In the genomic region with DNA sequence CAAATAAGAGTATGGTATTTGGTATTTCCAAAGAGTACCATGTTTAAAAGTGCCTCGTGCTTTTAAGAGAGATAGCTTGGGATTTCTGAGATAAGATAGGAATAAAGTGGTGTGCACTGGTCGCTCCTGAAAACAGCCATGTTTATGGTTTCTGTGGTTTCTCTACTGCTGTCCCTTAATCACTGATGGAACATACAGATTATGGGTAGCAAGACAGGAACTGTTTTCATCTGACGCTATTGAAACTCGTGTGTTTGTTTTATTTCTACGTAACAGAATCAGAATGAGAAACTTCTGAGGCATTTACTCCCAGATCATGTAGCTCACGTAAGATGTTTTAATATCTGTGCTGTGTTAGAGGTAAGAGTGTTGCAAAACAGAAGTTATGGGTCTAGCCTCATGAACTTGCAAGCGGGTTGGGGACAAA, we compare ENCODE assay signal across 16 cellular contexts.
DNase-seq lines count a peak whose midpoint lies in the region; ATAC-seq and TF ChIP-seq lines count a peak whose summit lies in the region.
"Had no signal": no experiment of that assay in that cellular context is flagged by ENCODE, and none has a peak within 500 bp of the region (broad histone marks: within the 10 kb centered on the region; RNA-seq: fewer than 3 reads in every experiment).

No MANE protein-coding gene starts in this region.

- H3K23ac ChIP-seq in IMR-90 (ENCODE audit: low read depth, low read length), result no peak overlapping the region

- BruUV-seq in IMR-90 (replicated peaks; lab: Mats Ljungman, UMichigan), result no TSS peak

- peaks cover 0 to 14% (median 5%) of the 10 kb centered on the region in 3 donors for H3K4me1 Mint-ChIP-seq in CD8-positive, alpha-beta memory T cell
- H3K4me1 Mint-ChIP-seq in activated naive CD8-positive, alpha-beta T cell (ENCODE audit: low read depth), result peaks cover 16% of the 10 kb centered on the region
- H3K4me1 Mint-ChIP-seq in nephron progenitor cell (no peaks in the 10 kb centered on the region), mesothelial cell of epicardium (no peaks in the 10 kb centered on the region)

- DNase-seq in CD8-positive, alpha-beta memory T cell, result no peak
- peak; percentile 74 for DNase-seq in IMR-90
- no peak for DNase-seq in nephron progenitor cell
- DNase-seq in esophagus squamous epithelium (lab: John Stamatoyannopoulos, UW), result no peak
- DNase-seq in mesothelial cell of epicardium (ENCODE audit: low spot score in 2 of 2, unreplicated experiment in 2 of 2), result no peak
- DNase-seq: effector memory CD4-positive, alpha-beta T cell; left ventricle myocardium superior; NCI-H1694; NCI-H345; posterior cingulate gyrus; Right ventricle myocardium superior; stimulated activated CD4-positive, alpha-beta T cell treated with anti-CD3 and anti-CD28 coated beads, Interleukin-4, amount 100 ng/mL, for 24 hours had no signal

- peaks cover 5 to 46% (median 15%) of the 10 kb centered on the region in 3 donors for H3K36me3 Mint-ChIP-seq in CD8-positive, alpha-beta memory T cell
- H3K36me3 Mint-ChIP-seq in activated naive CD8-positive, alpha-beta T cell, result peaks cover 14% of the 10 kb centered on the region
- H3K36me3 Mint-ChIP-seq in nephron progenitor cell (ENCODE audit: low read depth), result peaks cover 53% of the 10 kb centered on the region
- H3K36me3 Mint-ChIP-seq in mesothelial cell of epicardium, result peaks cover 42% of the 10 kb centered on the region

- no peak overlapping the region for H3K4me3 ChIP-seq in CD8-positive, alpha-beta memory T cell (ENCODE audit: low read length)
- H3K4me3 ChIP-seq in IMR-90 (ENCODE audit: insufficient read depth, low read depth, low read length), result no peak overlapping the region
- no peak overlapping the region for H3K4me3 ChIP-seq in esophagus squamous epithelium
- H3K4me3 ChIP-seq: breast epithelium had no signal

- no peak overlapping the region for H3K9ac ChIP-seq in IMR-90 (ENCODE audit: low read depth, low read length)

- no peak overlapping the region for H3K4ac ChIP-seq in IMR-90 (ENCODE audit: low read depth, low read length)

- H3K14ac ChIP-seq in IMR-90 (replicated peaks; ENCODE audit: low read depth, low read length), result no peak overlapping the region

- no peak overlapping the region for H3K27ac ChIP-seq in CD8-positive, alpha-beta memory T cell (ENCODE audit: low read depth, low read length)
- H3K27ac ChIP-seq in IMR-90 (ENCODE audit: insufficient read depth, low read length) (no peak overlapping the region), esophagus squamous epithelium (peak overlapping the region in 1 of 4 donors; percentile 21)

- no peak overlapping the region for H2BK15ac ChIP-seq in IMR-90 (ENCODE audit: low read depth, low read length)

- intact Hi-C loops in IMR-90 (cut with micrococcal nuclease), result no loop called here
- intact Hi-C loops in esophagus squamous epithelium (cut with DNase I), result no loop called here

- H3K27me3 Mint-ChIP-seq in CD8-positive, alpha-beta memory T cell, result peaks cover 0 to 2% of the 10 kb centered on the region in 2 donors
- no peaks in the 10 kb centered on the region for H3K27me3 Mint-ChIP-seq in activated naive CD8-positive, alpha-beta T cell
- H3K27me3 Mint-ChIP-seq in nephron progenitor cell (ENCODE audit: low read depth, poor library complexity) (no peaks in the 10 kb centered on the region), mesothelial cell of epicardium (ENCODE audit: low read depth) (no peaks in the 10 kb centered on the region)
- H3K27me3 Mint-ChIP-seq: activated naive CD4-positive, alpha-beta T cell treated with anti-CD3 and anti-CD28 coated beads, Interleukin-2, amount 50 U/mL, for 24 hours had no signal

- in situ Hi-C loops in IMR-90 (cut with MboI; ENCODE audit: low sequenced_read_pairs), result no loop called here

- H3K36me3 ChIP-seq in CD8-positive, alpha-beta memory T cell (ENCODE audit: insufficient read depth, low read length), result peaks cover 14% of the 10 kb centered on the region
- peaks cover 42% of the 10 kb centered on the region for H3K36me3 ChIP-seq in IMR-90 (ENCODE audit: control insufficient read depth, insufficient read depth, low read length)
- peaks cover 0 to 59% (median 14%) of the 10 kb centered on the region in 3 donors for H3K36me3 ChIP-seq in esophagus squamous epithelium

- H3K79me1 ChIP-seq in IMR-90 (ENCODE audit: low read depth in 1 of 2, low read length in 2 of 2), result no peaks in the 10 kb centered on the region; a peak in 1 of 4 replicates

- H2BK120ac ChIP-seq in IMR-90 (ENCODE audit: low read depth, low read length), result no peak overlapping the region

- 93% methylated on average over 3 of the region's 7 CpGs; no CpG with 5 or more reads in 1 of the 2 experiments for WGBS in IMR-90 (ENCODE audit: extremely low coverage in 2 of 2, insufficient read length in 1 of 2), 2 experiments
- 76 to 79% methylated on average over 7 of the region's 7 CpGs for WGBS in esophagus squamous epithelium, 2 donors

- no peak overlapping the region for H4K8ac ChIP-seq in IMR-90 (ENCODE audit: low read depth in 2 of 2, low read length in 2 of 2)

- H2AK5ac ChIP-seq in IMR-90 (ENCODE audit: low read depth, low read length), result no peak overlapping the region

- peaks cover 3% of the 10 kb centered on the region; the same call in 1 of the 2 replicates for H4K20me1 ChIP-seq in IMR-90 (ENCODE audit: insufficient read depth, low read length)

- H3K9me3 Mint-ChIP-seq in CD8-positive, alpha-beta memory T cell, result no peaks in the 10 kb centered on the region
- no peaks in the 10 kb centered on the region for H3K9me3 Mint-ChIP-seq in activated naive CD8-positive, alpha-beta T cell (ENCODE audit: low read depth)
- no peaks in the 10 kb centered on the region for H3K9me3 Mint-ChIP-seq in nephron progenitor cell
- no peaks in the 10 kb centered on the region for H3K9me3 Mint-ChIP-seq in mesothelial cell of epicardium
- H3K9me3 Mint-ChIP-seq: activated naive CD4-positive, alpha-beta T cell treated with anti-CD3 and anti-CD28 coated beads, Interleukin-2, amount 50 U/mL, for 24 hours had no signal

- H3K18ac ChIP-seq in IMR-90 (ENCODE audit: low read depth, low read length), result no peak overlapping the region

- H2BK5ac ChIP-seq in IMR-90 (ENCODE audit: low read depth, low read length, poor library complexity, severe bottlenecking), result no peak overlapping the region

- H3K9me1 ChIP-seq in IMR-90 (ENCODE audit: insufficient read depth, low read length), result peaks cover 7% of the 10 kb centered on the region; the same call in 1 of the 2 replicates

- peak overlapping the region in 5 of 8 donors; percentile 1 to 74 (median 56) for H3K27ac Mint-ChIP-seq in CD8-positive, alpha-beta memory T cell
- H3K27ac Mint-ChIP-seq in activated naive CD8-positive, alpha-beta T cell, result peak overlapping the region; percentile 17
- peak overlapping the region; percentile 9 for H3K27ac Mint-ChIP-seq in nephron progenitor cell
- H3K27ac Mint-ChIP-seq in mesothelial cell of epicardium, result no peak overlapping the region
- H3K27ac Mint-ChIP-seq: activated naive CD4-positive, alpha-beta T cell treated with anti-CD3 and anti-CD28 coated beads, Interleukin-2, amount 50 U/mL, for 24 hours had no signal

- POLR2A ChIA-PET in CD8-positive, alpha-beta memory T cell (lab: Charles Lee), result no interaction called here
- POLR2A ChIA-PET in IMR-90 (lab: Charles Lee; ENCODE audit: unreplicated experiment), result no interaction called here

- H2AK9ac ChIP-seq in IMR-90 (replicated peaks; ENCODE audit: low read depth, low read length, poor library complexity), result no peak overlapping the region

- H3K9me3 ChIP-seq in CD8-positive, alpha-beta memory T cell (ENCODE audit: low read length), result no peaks in the 10 kb centered on the region
- H3K9me3 ChIP-seq in IMR-90 (ENCODE audit: control insufficient read depth, insufficient read depth, low read length) (no peaks in the 10 kb centered on the region), esophagus squamous epithelium (no peaks in the 10 kb centered on the region)
- H3K9me3 ChIP-seq: breast epithelium had no signal

- no peak overlapping the region for H3K56ac ChIP-seq in IMR-90 (ENCODE audit: extremely low read depth, insufficient read depth, low read length)

- TF ChIP-seq POLR2A in IMR-90 (IDR thresholded peaks at IDR 0.05; ENCODE audit: low read depth, low read length), result no peak
- no peak for TF ChIP-seq POLR2A in esophagus squamous epithelium (IDR thresholded peaks at IDR 0.05)

- H3K4me2 ChIP-seq in IMR-90 (ENCODE audit: low read depth, low read length), result no peak overlapping the region

- no peaks in the 10 kb centered on the region for H3K4me1 ChIP-seq in CD8-positive, alpha-beta memory T cell (ENCODE audit: insufficient read depth, low read length)
- H3K4me1 ChIP-seq in IMR-90 (ENCODE audit: control insufficient read depth, insufficient read depth, low read length), result peaks cover 2% of the 10 kb centered on the region; the same call in 1 of the 2 replicates
- H3K4me1 ChIP-seq in esophagus squamous epithelium, result no peaks in the 10 kb centered on the region
- H3K4me1 ChIP-seq: breast epithelium had no signal

- no peak overlapping the region for H2BK20ac ChIP-seq in IMR-90 (ENCODE audit: low read depth, low read length)

- no peak overlapping the region for H4K91ac ChIP-seq in IMR-90 (ENCODE audit: insufficient read depth, low read depth, low read length)

- H3K27me3 ChIP-seq in CD8-positive, alpha-beta memory T cell (ENCODE audit: insufficient read depth, low read length, poor library complexity, severe bottlenecking), result no peaks in the 10 kb centered on the region
- H3K27me3 ChIP-seq in IMR-90 (ENCODE audit: control insufficient read depth, insufficient read depth, low read length) (no peaks in the 10 kb centered on the region), esophagus squamous epithelium (no peaks in the 10 kb centered on the region)
- H3K27me3 ChIP-seq: breast epithelium had no signal

- TF ChIP-seq CTCF in IMR-90 (conservative IDR thresholded peaks at IDR 0.05; ENCODE audit: low read depth, low read length), result no peak
- TF ChIP-seq CTCF in nephron progenitor cell (IDR thresholded peaks at IDR 0.05), result no peak
- TF ChIP-seq CTCF in esophagus squamous epithelium (IDR thresholded peaks at IDR 0.05), result no peak
- no peak for TF ChIP-seq CTCF in mesothelial cell of epicardium (IDR thresholded peaks at IDR 0.05; ENCODE audit: unreplicated experiment)

- no peak for TF ChIP-seq RAD21 in IMR-90 (IDR thresholded peaks at IDR 0.05; ENCODE audit: low read length)

- dilution Hi-C loops in IMR-90 (cut with HindIII; ENCODE audit: low sequenced_read_pairs, unreplicated experiment), result no loop called here

- peak; percentile 62 for ATAC-seq in IMR-90 (ENCODE audit: low read depth)
- ATAC-seq in GM18511 (IDR thresholded peaks at IDR 0.05; ENCODE audit: unreplicated experiment), result no peak
- ATAC-seq: left ventricle myocardium superior had no signal

- CTCF ChIA-PET in CD8-positive, alpha-beta memory T cell (lab: Charles Lee), result no interaction called here
- CTCF ChIA-PET in IMR-90 (lab: Yijun Ruan, JAX), result interaction anchor here (1.3 kb wide), 1 partner anchor 20 kb away, joined by 5 read pairs; no protein-coding TSS in a partner anchor

- no peak overlapping the region for H3K4me3 Mint-ChIP-seq in CD8-positive, alpha-beta memory T cell
- no peak overlapping the region for H3K4me3 Mint-ChIP-seq in activated naive CD8-positive, alpha-beta T cell
- no peak overlapping the region for H3K4me3 Mint-ChIP-seq in nephron progenitor cell
- H3K4me3 Mint-ChIP-seq in mesothelial cell of epicardium, result no peak overlapping the region
- H3K4me3 Mint-ChIP-seq: activated naive CD4-positive, alpha-beta T cell treated with anti-CD3 and anti-CD28 coated beads, Interleukin-2, amount 50 U/mL, for 24 hours had no signal

- H2AFZ ChIP-seq in IMR-90 (replicated peaks; ENCODE audit: low read length, poor library complexity), result no peak overlapping the region

- H4K5ac ChIP-seq in IMR-90 (ENCODE audit: low read depth, low read length), result no peak overlapping the region
